ENCODE assay signal across 14 cellular contexts in the genomic region with DNA sequence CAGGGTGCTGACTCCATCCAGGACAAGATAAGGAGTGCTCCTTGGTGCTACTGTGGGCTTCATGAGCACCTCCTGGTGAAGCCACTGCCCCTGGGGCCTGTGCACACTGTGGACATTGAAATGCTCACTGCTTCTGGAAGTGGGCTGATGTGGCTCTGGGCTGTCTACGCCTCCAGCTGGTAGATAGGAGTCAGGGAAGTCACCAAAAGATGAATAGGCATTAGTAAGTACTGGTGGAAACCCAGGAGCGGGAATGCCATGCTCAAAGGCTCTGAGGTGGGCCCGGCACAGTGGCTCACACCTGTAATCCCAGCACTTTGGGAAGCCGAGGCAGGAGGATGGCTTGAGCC. TPM values are rescaled to one million over a fixed set of nuclear protein-coding genes. Genes with fewer than 3 reads are reported as not detected.
A peak's percentile ranks its signal among the peaks of the same experiment; 100 is the strongest.
DNase-seq lines count a peak whose midpoint lies in the region; ATAC-seq, FAIRE-seq and TF ChIP-seq lines count a peak whose summit lies in the region.
"Had no signal": no experiment of that assay in that cellular context is flagged by ENCODE, and none has a peak within 500 bp of the region (broad histone marks: within the 10 kb centered on the region; RNA-seq: fewer than 3 reads in every experiment).

No MANE protein-coding gene starts in this region.

- POLR2A ChIA-PET in SK-N-SH (lab: Yijun Ruan, JAX) (interaction anchor here (0.7 to 1.2 kb wide), 4 partner anchors 12 to 408 kb away, joined by 3 to 5 read pairs (median 4); a partner anchor contains a TSS), H1 (lab: Charles Lee; ENCODE audit: partially characterized antibody) (interaction anchor here (1.1 to 2.5 kb wide), 5 partner anchors 9 to 196 kb away, joined by 3 to 7 read pairs (median 5); no protein-coding TSS in a partner anchor)
- POLR2A ChIA-PET in CD4-positive, alpha-beta memory T cell (lab: Charles Lee; ENCODE audit: partially characterized antibody), result no interaction called here

- TF ChIP-seq CTCF in SK-N-SH (IDR thresholded peaks at IDR 0.05), result no peak
- TF ChIP-seq CTCF in H1 (IDR thresholded peaks at IDR 0.05; ENCODE audit: control extremely low read depth in 1 of 3, insufficient read depth in 1 of 3, low read depth in 1 of 3, low read length in 3 of 3), result no peak
- no peak for TF ChIP-seq CTCF in upper lobe of left lung (IDR thresholded peaks at IDR 0.05)

- intact Hi-C loops in CD4-positive, alpha-beta memory T cell (cut with micrococcal nuclease), result loop anchor here (1.0 to 5.0 kb wide), 3 partner anchors 51 to 666 kb away; no protein-coding TSS in a partner anchor

- peaks cover 2 to 17% of the 10 kb centered on the region in 2 experiments; a peak in 1 of 4 replicates for H3K4me1 ChIP-seq in SK-N-SH (ENCODE audit: control insufficient read depth in 1 of 2, insufficient read depth in 2 of 2, low read depth in 1 of 2, low read length in 1 of 2)
- H3K4me1 ChIP-seq in H1 (replicated peaks in 1 of 4; ENCODE audit: control insufficient read depth in 3 of 4, insufficient read depth in 4 of 4, low read length in 3 of 4), result peaks cover 0 to 5% (median under 1%) of the 10 kb centered on the region in 4 experiments; a peak in 1 of 7 replicates
- H3K4me1 ChIP-seq in neuronal stem cell (ENCODE audit: control insufficient read depth in 2 of 2, insufficient read depth in 1 of 2, low read depth in 1 of 2, low read length in 2 of 2), result peaks cover 0 to 4% of the 10 kb centered on the region in 2 donors
- peaks cover 5 to 11% (median 9%) of the 10 kb centered on the region in 4 donors for H3K4me1 ChIP-seq in upper lobe of left lung
- no peaks in the 10 kb centered on the region for H3K4me1 ChIP-seq in CD4-positive, alpha-beta memory T cell (ENCODE audit: insufficient read depth, low read length)

- H3K4me3 Mint-ChIP-seq in CD4-positive, alpha-beta memory T cell, result no peak overlapping the region
- H3K4me3 Mint-ChIP-seq: CD8-positive, alpha-beta memory T cell; HFFc6 had no signal

- H4K91ac ChIP-seq in H1 (replicated peaks; ENCODE audit: insufficient read length, low read length) (no peak overlapping the region), neuronal stem cell (ENCODE audit: low read depth, low read length, poor library complexity) (no peak overlapping the region)

- H3K56ac ChIP-seq in H1 (replicated peaks; ENCODE audit: insufficient read length, low read depth, low read length), result no peak overlapping the region

- H3K27ac Mint-ChIP-seq in CD4-positive, alpha-beta memory T cell, result no peak overlapping the region
- H3K27ac Mint-ChIP-seq: CD8-positive, alpha-beta memory T cell; HFFc6 had no signal

- no peaks in the 10 kb centered on the region for H3K9me2 ChIP-seq in SK-N-SH

- H2BK12ac ChIP-seq in H1 (ENCODE audit: low read depth, low read length) (no peak overlapping the region), neuronal stem cell (ENCODE audit: low read length) (no peak overlapping the region)

- H3K4ac ChIP-seq in H1 (replicated peaks; ENCODE audit: insufficient read length, low read depth, low read length) (no peak overlapping the region), neuronal stem cell (ENCODE audit: low read length) (no peak overlapping the region)

- H3K23ac ChIP-seq in H1 (ENCODE audit: insufficient read length), result no peak overlapping the region
- H3K23ac ChIP-seq in neuronal stem cell (ENCODE audit: low read depth, low read length, poor library complexity), result no peak overlapping the region

- no peak for DNase-seq in SK-N-SH
- no peak for DNase-seq in H1 (ENCODE audit: low read depth in 1 of 2, low spot score in 2 of 2)
- no peak for DNase-seq in neuronal stem cell (ENCODE audit: low spot score)
- no peak for DNase-seq in upper lobe of left lung
- DNase-seq in CD4-positive, alpha-beta memory T cell, result no peak
- DNase-seq in Kasumi-1 (lab: John Stamatoyannopoulos, UW), result no peak

- H3K36me3 ChIP-seq in SK-N-SH (replicated peaks in 1 of 2; ENCODE audit: control insufficient read depth in 1 of 2, insufficient read depth in 2 of 2, low read length in 1 of 2) (peaks cover 0 to 2% of the 10 kb centered on the region in 2 experiments), H1 (ENCODE audit: control insufficient read depth in 2 of 4, insufficient read depth in 4 of 4, low read length in 3 of 4) (no peaks in the 10 kb centered on the region), neuronal stem cell (replicated peaks in 1 of 2; ENCODE audit: control insufficient read depth in 2 of 2, insufficient read depth in 2 of 2, low read length in 2 of 2) (peaks cover 5 to 19% of the 10 kb centered on the region in 2 donors), upper lobe of left lung (no peaks in the 10 kb centered on the region)
- H3K36me3 ChIP-seq in CD4-positive, alpha-beta memory T cell (ENCODE audit: insufficient read depth, low read length), result no peaks in the 10 kb centered on the region
- H3K36me3 ChIP-seq: BLaER1 had no signal

- H3K9ac ChIP-seq in SK-N-SH (no peak overlapping the region), H1 (replicated peaks in 1 of 4; ENCODE audit: extremely low read depth in 1 of 4, low read depth in 3 of 4, low read length in 3 of 4) (no peak overlapping the region), neuronal stem cell (ENCODE audit: low read depth, low read length, poor library complexity) (peak overlapping the region; percentile 45)
- H3K9ac ChIP-seq: BLaER1 had no signal

- H2BK120ac ChIP-seq in H1 (replicated peaks; ENCODE audit: low read depth, low read length) (no peak overlapping the region), neuronal stem cell (ENCODE audit: low read depth, low read length) (no peak overlapping the region)

- ATAC-seq in SK-N-SH treated with all-trans-retinoic acid at 6 μM for 48 hours (peak; percentile 8; the same call in 2 of the 3 replicates), upper lobe of left lung (ENCODE audit: low FRiP score in 2 of 2) (peak in 1 of 2 donors; percentile 15), HG03469 (IDR thresholded peaks at IDR 0.05; ENCODE audit: unreplicated experiment) (no peak)

- H3K36me3 Mint-ChIP-seq in CD4-positive, alpha-beta memory T cell, result no peaks in the 10 kb centered on the region
- H3K36me3 Mint-ChIP-seq: CD8-positive, alpha-beta memory T cell had no signal

- FAIRE-seq in H1 (lab: Jason Lieb, UNC), result no peak

- no peaks in the 10 kb centered on the region for H3K23me2 ChIP-seq in H1 (ENCODE audit: low read depth, low read length)

- H3K9me3 ChIP-seq in SK-N-SH (no peaks in the 10 kb centered on the region), H1 (ENCODE audit: insufficient read depth in 2 of 2, low read depth in 1 of 2, low read length in 1 of 2) (no peaks in the 10 kb centered on the region), neuronal stem cell (replicated peaks in 1 of 2; ENCODE audit: control insufficient read depth in 2 of 2, insufficient read depth in 1 of 2, low read depth in 1 of 2, low read length in 2 of 2) (no peaks in the 10 kb centered on the region), upper lobe of left lung (no peaks in the 10 kb centered on the region)
- H3K9me3 ChIP-seq in CD4-positive, alpha-beta memory T cell (ENCODE audit: control insufficient read depth in 1 of 2, low read length in 2 of 2), result no peaks in the 10 kb centered on the region
- H3K9me3 ChIP-seq: BLaER1 had no signal

- H2BK20ac ChIP-seq in H1 (ENCODE audit: low read length), result peak overlapping the region; percentile 83; the same call in 1 of the 2 replicates

- H2AK5ac ChIP-seq in H1 (ENCODE audit: low read depth, low read length), result no peak overlapping the region
- no peak overlapping the region for H2AK5ac ChIP-seq in neuronal stem cell (ENCODE audit: low read depth, low read length)

- H2BK5ac ChIP-seq in H1 (ENCODE audit: low read depth, low read length) (no peak overlapping the region), neuronal stem cell (ENCODE audit: low read length) (no peak overlapping the region)

- no peak for TF ChIP-seq POLR2A in H1 (IDR thresholded peaks at IDR 0.05; ENCODE audit: control extremely low read depth in 1 of 2, low read depth in 2 of 2, low read length in 2 of 2)
- no peak for TF ChIP-seq POLR2A in upper lobe of left lung (IDR thresholded peaks at IDR 0.05)

- H3K27ac ChIP-seq in SK-N-SH (ENCODE audit: low read depth in 2 of 2, low read length in 1 of 2) (no peak overlapping the region), H1 (ENCODE audit: low read depth, low read length) (no peak overlapping the region), neuronal stem cell (replicated peaks; ENCODE audit: low read length) (no peak overlapping the region), upper lobe of left lung (peak overlapping the region; percentile 13 to 69 (median 38))
- H3K27ac ChIP-seq in CD4-positive, alpha-beta memory T cell (ENCODE audit: low read depth, low read length), result no peak overlapping the region
- H3K27ac ChIP-seq: BLaER1 had no signal

- H3K27me3 ChIP-seq in SK-N-SH (ENCODE audit: insufficient read depth) (no peaks in the 10 kb centered on the region), H1 (replicated peaks in 1 of 4; ENCODE audit: control insufficient read depth in 3 of 4, extremely low read depth in 1 of 4, insufficient read depth in 3 of 4, low read length in 3 of 4) (no peaks in the 10 kb centered on the region), neuronal stem cell (ENCODE audit: control insufficient read depth in 3 of 3, insufficient read depth in 3 of 3, low read depth in 1 of 3, low read length in 3 of 3) (no peaks in the 10 kb centered on the region), upper lobe of left lung (no peaks in the 10 kb centered on the region)
- H3K27me3 ChIP-seq in CD4-positive, alpha-beta memory T cell (ENCODE audit: insufficient read depth, low read length), result no peaks in the 10 kb centered on the region
- H3K27me3 ChIP-seq: BLaER1 had no signal

- TF ChIP-seq EP300 in SK-N-SH (IDR thresholded peaks at IDR 0.05; ENCODE audit: borderline replicate concordance in 1 of 2, low read depth in 1 of 2, low read length in 1 of 2) (no peak), H1 (IDR thresholded peaks at IDR 0.05; ENCODE audit: borderline replicate concordance in 1 of 2, low read depth in 2 of 2, low read length in 2 of 2) (no peak), upper lobe of left lung (IDR thresholded peaks at IDR 0.05) (no peak)

- H4K5ac ChIP-seq in H1 (ENCODE audit: insufficient read length, low read depth, low read length), result no peak overlapping the region

- no peak overlapping the region for H3K14ac ChIP-seq in H1 (ENCODE audit: insufficient read length)
- H3K14ac ChIP-seq in neuronal stem cell (ENCODE audit: low read length), result no peak overlapping the region

- H3K27me3 Mint-ChIP-seq in CD4-positive, alpha-beta memory T cell, result peaks cover 7% of the 10 kb centered on the region in 2 donors

- CTCF ChIA-PET in SK-N-SH (lab: Yijun Ruan, JAX) (interaction anchor here (0.5 to 7.1 kb wide), 70 partner anchors 8 to 695 kb away, joined by 3 to 107 read pairs (median 7); a partner anchor contains a TSS), H1 (lab: Charles Lee; ENCODE audit: partially characterized antibody) (interaction anchor here (0.6 to 11.5 kb wide), 59 partner anchors 11 to 862 kb away, joined by 3 to 164 read pairs (median 4); no protein-coding TSS in a partner anchor)
- CTCF ChIA-PET in CD4-positive, alpha-beta memory T cell (lab: Charles Lee; ENCODE audit: partially characterized antibody), result interaction anchor here (0.6 to 2.4 kb wide), 3 partner anchors 8 to 16 kb away, joined by 3 to 12 read pairs (median 8); no protein-coding TSS in a partner anchor

- H4K8ac ChIP-seq in H1 (ENCODE audit: extremely low read depth, insufficient read depth, low read length), result no peak overlapping the region
- no peak overlapping the region for H4K8ac ChIP-seq in neuronal stem cell (ENCODE audit: low read depth, low read length)

- H3K4me2 ChIP-seq in SK-N-SH (no peak overlapping the region), H1 (ENCODE audit: insufficient read depth in 1 of 2, low read depth in 2 of 2, low read length in 2 of 2) (no peak overlapping the region), neuronal stem cell (ENCODE audit: insufficient read depth, low read length, poor library complexity, severe bottlenecking) (no peak overlapping the region)
- H3K4me2 ChIP-seq: BLaER1 had no signal

- no peaks in the 10 kb centered on the region for H3K79me2 ChIP-seq in SK-N-SH (ENCODE audit: insufficient read depth)
- no peaks in the 10 kb centered on the region for H3K79me2 ChIP-seq in H1 (ENCODE audit: control insufficient read depth in 1 of 2, insufficient read depth in 2 of 2, low read length in 2 of 2)

- no peaks in the 10 kb centered on the region for H3K9me3 Mint-ChIP-seq in CD4-positive, alpha-beta memory T cell
- H3K9me3 Mint-ChIP-seq: CD8-positive, alpha-beta memory T cell; HFFc6 had no signal

- TF ChIP-seq RAD21 in SK-N-SH (IDR thresholded peaks at IDR 0.05; ENCODE audit: low read length), result no peak
- no peak for TF ChIP-seq RAD21 in H1 (IDR thresholded peaks at IDR 0.05 in 1 of 2, conservative IDR thresholded peaks at IDR 0.05 in 1 of 2; ENCODE audit: low read depth in 2 of 2, low read length in 2 of 2)

- H2BK15ac ChIP-seq in H1 (ENCODE audit: low read length) (no peak overlapping the region), neuronal stem cell (ENCODE audit: low read length) (no peak overlapping the region)

- H4K20me1 ChIP-seq in SK-N-SH (ENCODE audit: insufficient read depth) (no peaks in the 10 kb centered on the region), H1 (replicated peaks in 1 of 2; ENCODE audit: control insufficient read depth in 1 of 2, insufficient read depth in 2 of 2, low read length in 2 of 2) (no peaks in the 10 kb centered on the region)
- H4K20me1 ChIP-seq: BLaER1 had no signal

- WGBS in SK-N-SH (ENCODE audit: low lambda C conversion rate), result 80% methylated on average over 4 of the region's 4 CpGs
- 95% methylated on average over 3 of the region's 4 CpGs; no CpG with 5 or more reads in 1 of the 2 experiments for WGBS in H1 (ENCODE audit: extremely low coverage in 1 of 2, insufficient coverage in 1 of 2, insufficient read length in 1 of 2, insufficient replicate concordance in 2 of 2, low coverage in 1 of 2, low lambda C conversion rate in 2 of 2, missing lambda C conversion rate in 1 of 2), 2 experiments
- no CpG with 5 or more reads among the region's 4 CpGs for WGBS in neuronal stem cell (ENCODE audit: extremely low coverage in 2 of 2, insufficient read length in 2 of 2, insufficient replicate concordance in 1 of 2), 2 donors
- WGBS in upper lobe of left lung, 2 donors, result 90 to 94% methylated on average over 4 of the region's 4 CpGs

- H3F3A ChIP-seq in SK-N-SH (replicated peaks; ENCODE audit: insufficient read depth), result no peaks in the 10 kb centered on the region

- no peak overlapping the region for H3K4me3 ChIP-seq in SK-N-SH (ENCODE audit: low read depth in 2 of 2, low read length in 1 of 2)
- H3K4me3 ChIP-seq in H1 (ENCODE audit: extremely low read depth in 1 of 4, insufficient read depth in 2 of 4, low read depth in 3 of 4, low read length in 4 of 4), result no peak overlapping the region
- no peak overlapping the region for H3K4me3 ChIP-seq in neuronal stem cell (ENCODE audit: low read length in 2 of 2)
- H3K4me3 ChIP-seq in upper lobe of left lung, result no peak overlapping the region
- no peak overlapping the region for H3K4me3 ChIP-seq in CD4-positive, alpha-beta memory T cell (ENCODE audit: low read length in 2 of 2)
- H3K4me3 ChIP-seq: BLaER1, GM12878 had no signal

- H3K18ac ChIP-seq in H1 (ENCODE audit: extremely low read depth, low read length) (no peak overlapping the region), neuronal stem cell (ENCODE audit: low read length) (no peak overlapping the region)

- H3K79me1 ChIP-seq in H1 (ENCODE audit: low read depth, low read length), result no peaks in the 10 kb centered on the region
- H3K79me1 ChIP-seq in neuronal stem cell (ENCODE audit: low read depth, low read length), result no peaks in the 10 kb centered on the region

- no peaks in the 10 kb centered on the region for H3K4me1 Mint-ChIP-seq in CD4-positive, alpha-beta memory T cell
- H3K4me1 Mint-ChIP-seq: CD8-positive, alpha-beta memory T cell had no signal

- H2AFZ ChIP-seq in SK-N-SH (ENCODE audit: low read depth) (no peak overlapping the region), H1 (ENCODE audit: low read length) (no peak overlapping the region), neuronal stem cell (ENCODE audit: low read length) (no peak overlapping the region)

RNA-seq across cellular contexts. Expression of a gene that starts 45.3 kb away (rescaled TPM):
- polyA plus RNA-seq in SK-N-SH (2012; rRNA removed), result 0.43 and 0.54 TPM in 2 replicates
- 0.49 and 0.80 TPM in 2 replicates for polyA plus RNA-seq in SK-N-SH (2012; cell fraction: cytosol; rRNA removed)
- polyA plus RNA-seq in SK-N-SH (2012; cell fraction: nucleus; rRNA removed), result 1.1 and 1.3 TPM in 2 replicates
- total RNA-seq in H1 (2021; fragmentation: NEBNext Ultra II Directional; extraction: Animal tissue kit (Norgen Biotek cat#: 25700)), result 212 and 218 TPM in 2 replicates
- 37.7 and 40.3 TPM in 2 replicates for polyA plus RNA-seq in H1 (2011; rRNA removed)
- polyA plus RNA-seq in H1 (2011; cell fraction: cytosol; rRNA removed), result 103 TPM
- polyA plus RNA-seq in H1 (2011; cell fraction: nucleus; rRNA removed), result 30.8 TPM
- 108 to 225 TPM (median 124 TPM) in 4 replicates for polyA plus RNA-seq in H1 (2012, experiment 1 of 2)
- polyA plus RNA-seq in H1 (2012, experiment 2 of 2), result 45.3 TPM
- 257 TPM for polyA plus RNA-seq in H1 (2013, experiment 1 of 2)
- polyA plus RNA-seq in H1 (2013, experiment 2 of 2), result 290 TPM
- polyA minus RNA-seq in H1 (2011; rRNA and poly(A)+ RNA removed), result 52.2 and 54.2 TPM in 2 replicates
- 99.4 TPM for polyA minus RNA-seq in H1 (2011; cell fraction: cytosol; rRNA and poly(A)+ RNA removed)
- 42.2 TPM for polyA minus RNA-seq in H1 (2011; cell fraction: nucleus; rRNA and poly(A)+ RNA removed)
- 1.4 TPM for polyA plus RNA-seq in neuronal stem cell (2013, experiment 1 of 2)
- 1.5 TPM for polyA plus RNA-seq in neuronal stem cell (2013, experiment 2 of 2)
- 100 to 1,000 TPM in 3 of 6 donors, 10 to 100 TPM in 3; 57.6 to 153 (median 96.6) TPM for total RNA-seq in upper lobe of left lung
- total RNA-seq in CD4-positive, alpha-beta memory T cell, result not detected
- polyA plus RNA-seq in CD4-positive, alpha-beta memory T cell, result not detected
- total RNA-seq: HT1080, SK-MEL-5 had no signal
- polyA plus RNA-seq: CD8-positive, alpha-beta memory T cell had no signal

Comparison
In these comparisons a context has a peak if more than half of its experiments do, and no peak if none do; other contexts are left out.
1. H3K27ac ChIP-seq: peak in upper lobe of left lung (4 of 4); none in SK-N-SH (0 of 2), H1 (single experiment), neuronal stem cell (single experiment) and CD4-positive, alpha-beta memory T cell (single experiment).
2. RNA of a gene that starts 45.3 kb away (total RNA-seq): 212 to 218 TPM in H1 and 57.6 to 153 TPM in upper lobe of left lung; not detected in CD4-positive, alpha-beta memory T cell; every median in the first group is over 10 times any median in the second.